23 cellular contexts compared by ENCODE assay signal in the genomic region with DNA sequence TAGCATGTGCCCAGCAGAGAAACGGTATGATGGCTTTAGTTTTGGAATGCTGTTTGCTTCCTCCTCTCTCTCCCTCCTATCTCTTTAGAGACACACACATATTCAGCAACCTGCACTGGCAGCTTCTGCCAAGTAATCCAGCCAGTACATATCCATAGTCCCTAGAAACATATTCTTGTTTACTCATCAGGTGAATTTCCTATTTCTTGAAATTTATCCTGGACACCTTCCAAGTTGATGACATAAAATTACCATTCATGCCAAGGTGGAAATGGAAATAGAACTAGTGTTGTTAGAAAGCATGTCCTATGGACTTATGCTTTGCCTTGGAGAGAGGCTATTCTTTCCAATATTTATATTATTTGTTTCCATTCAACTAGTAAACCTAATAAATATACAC. TPM values are rescaled to one million over a fixed set of nuclear protein-coding genes. Genes with fewer than 3 reads are reported as not detected.
DNase-seq lines count a peak whose midpoint lies in the region; ATAC-seq and TF ChIP-seq lines count a peak whose summit lies in the region.
"Had no signal": no experiment of that assay in that cellular context is flagged by ENCODE, and none has a peak within 500 bp of the region (broad histone marks: within the 10 kb centered on the region; RNA-seq: fewer than 3 reads in every experiment).

No MANE protein-coding gene starts in this region.

- H3K27ac ChIP-seq in RWPE1, result no peak overlapping the region
- no peak overlapping the region for H3K27ac ChIP-seq in effector memory CD4-positive, alpha-beta T cell (ENCODE audit: insufficient read depth, low read length, poor library complexity, severe bottlenecking)
- H3K27ac ChIP-seq: 22Rv1, BLaER1, KMS-11, SJCRH30 had no signal

- POLR2A ChIA-PET in RWPE1 (lab: Yijun Ruan, JAX; ENCODE audit: low non-redundant PET), result no interaction called here

- no peak for TF ChIP-seq CTCF in RWPE1 (conservative IDR thresholded peaks at IDR 0.05; ENCODE audit: low read depth)

- CTCF ChIA-PET in RWPE1 (lab: Yijun Ruan, JAX), result no interaction called here

- DNase-seq in DMS153 (lab: John Stamatoyannopoulos, UW) (peak; percentile 12), DMS153 treated with DMSO at 0.1 percent for 48 hours (lab: John Stamatoyannopoulos, UW; ENCODE audit: unreplicated experiment) (no peak), DMS79 (lab: John Stamatoyannopoulos, UW) (peak; percentile 10), NCI-H2029 treated with DMSO at 0.1 percent for 48 hours (lab: John Stamatoyannopoulos, UW) (peak; percentile 11), myocyte (ENCODE audit: low read depth) (peak; percentile 4), Right ventricle myocardium inferior (ENCODE audit: missing footprints) (no peak), RWPE1 (ENCODE audit: low spot score) (no peak)
- DNase-seq in effector memory CD4-positive, alpha-beta T cell, result no peak
- DNase-seq: ACHN; Caco-2; CD4-positive, alpha-beta T cell; EL; MV-4-11; NCI-H2171 treated with DMSO at 0.1 percent for 48 hours; NCI-H446; NCI-H526; NK-92 treated with Interleukin-12 subunit alpha and Interleukin-12 subunit beta, amount 100 ng/mL, for 24 hours; T-cell had no signal

- H3K4me3 ChIP-seq in effector memory CD4-positive, alpha-beta T cell (ENCODE audit: insufficient read depth, low read depth, low read length, poor library complexity, severe bottlenecking), result no peak overlapping the region
- H3K4me3 ChIP-seq: BLaER1, SJCRH30 had no signal

- no peaks in the 10 kb centered on the region for H3K27me3 ChIP-seq in effector memory CD4-positive, alpha-beta T cell (replicated peaks; ENCODE audit: control insufficient read depth, insufficient read depth, low read length, poor library complexity, severe bottlenecking)
- H3K27me3 ChIP-seq: BLaER1 had no signal

- intact Hi-C loops in Right ventricle myocardium inferior (cut with DNase I), result no loop called here

- no peaks in the 10 kb centered on the region for H3K36me3 ChIP-seq in effector memory CD4-positive, alpha-beta T cell (ENCODE audit: control insufficient read depth, insufficient read depth, low read length)
- H3K36me3 ChIP-seq: BLaER1, SJCRH30 had no signal

- no peaks in the 10 kb centered on the region for H3K9me3 ChIP-seq in effector memory CD4-positive, alpha-beta T cell (ENCODE audit: control insufficient read depth, low read length)
- H3K9me3 ChIP-seq: BLaER1, Caco-2, SJCRH30 had no signal

- H3K4me1 ChIP-seq in effector memory CD4-positive, alpha-beta T cell (ENCODE audit: control insufficient read depth, insufficient read depth, low read length, poor library complexity, severe bottlenecking), result no peaks in the 10 kb centered on the region
- H3K4me1 ChIP-seq: Caco-2, SJCRH30 had no signal

- ATAC-seq in Right ventricle myocardium inferior, result no peak
- ATAC-seq: Panc1, T-cell had no signal

RNA-seq across cellular contexts. Expression of a gene that starts 50.9 kb away (rescaled TPM):
- not detected in 2 replicates for total RNA-seq in myocyte
- not detected for polyA plus RNA-seq in myocyte (2012)
- 0.05 TPM for total RNA-seq in Right ventricle myocardium inferior
- total RNA-seq: SJCRH30 had no signal

Comparison
In these comparisons a context has a peak if more than half of its experiments do, and no peak if none do; other contexts are left out.
1. DNase-seq: peak in DMS153 (single experiment), DMS79 (single experiment), NCI-H2029 treated with DMSO at 0.1 percent for 48 hours (single experiment) and myocyte (single experiment); none in DMS153 treated with DMSO at 0.1 percent for 48 hours (single experiment), Right ventricle myocardium inferior (single experiment), RWPE1 (single experiment) and effector memory CD4-positive, alpha-beta T cell (0 of 3).